In the genomic region with DNA sequence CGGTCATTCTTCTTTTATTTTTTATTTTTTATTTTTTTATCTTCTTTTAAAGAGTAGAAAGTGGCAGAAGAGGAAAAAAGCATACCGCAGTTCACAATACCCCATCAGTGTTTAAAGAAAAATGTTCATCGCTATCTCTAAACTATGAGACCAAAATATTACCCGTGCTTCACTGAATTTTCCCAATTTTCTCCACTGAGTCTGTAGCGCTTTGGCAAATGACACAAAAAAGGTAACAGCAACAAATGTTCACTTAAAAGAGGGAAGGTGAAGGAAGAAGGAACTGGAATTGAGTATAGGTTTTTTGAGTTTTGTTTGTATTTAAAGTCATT, we compare ENCODE assay signal across 8 cellular contexts. TPM values are rescaled to one million over a fixed set of nuclear protein-coding genes. Genes with fewer than 3 reads are reported as not detected.
DNase-seq lines count a peak whose midpoint lies in the region; ATAC-seq, FAIRE-seq and TF ChIP-seq lines count a peak whose summit lies in the region.

No MANE protein-coding gene starts in this region.

- H3K27me3 Mint-ChIP-seq in activated CD4-positive, alpha-beta T cell treated with anti-CD3 and anti-CD28 coated beads for 36 hours, result no peaks in the 10 kb centered on the region
- H3K27me3 Mint-ChIP-seq in activated T-helper 2 cell treated with anti-CD3 and anti-CD28 coated beads, Interferon-gamma antibody, Interleukin-2, Interleukin-4, amounts not matched to agents 10 μg/mL and 5 μg/mL and 100 μg/mL, durations not matched to agents 14 hours and 24 hours and 36 hours (ENCODE audit: low read depth), result peaks cover 3% of the 10 kb centered on the region

- H3K36me3 ChIP-seq in kidney (ENCODE audit: control insufficient read depth in 1 of 2, insufficient read depth in 2 of 2, low read length in 2 of 2) (no peaks in the 10 kb centered on the region), suprapubic skin (no peaks in the 10 kb centered on the region), H7 (replicated peaks; ENCODE audit: control insufficient read depth, insufficient read depth, low read length) (no peaks in the 10 kb centered on the region)

- no peak overlapping the region for H3K27ac ChIP-seq in kidney (ENCODE audit: low read depth in 2 of 2, low read length in 2 of 2)
- peak overlapping the region; percentile 53 for H3K27ac ChIP-seq in suprapubic skin

- 32% methylated on average over 5 of the region's 5 CpGs for WGBS in suprapubic skin

- no peak for DNase-seq in activated CD4-positive, alpha-beta T cell treated with anti-CD3 and anti-CD28 coated beads for 36 hours
- DNase-seq in activated CD4-positive, alpha-beta T cell treated with anti-CD3 and anti-CD28 coated beads, Interleukin-2, amount 50 U/mL, for 1 hour, result no peak
- no peak for DNase-seq in activated T-helper 2 cell treated with anti-CD3 and anti-CD28 coated beads, Interferon-gamma antibody, Interleukin-2, Interleukin-4, amounts not matched to agents 10 μg/mL and 5 μg/mL and 100 μg/mL, durations not matched to agents 14 hours and 24 hours and 36 hours (ENCODE audit: low spot score)
- DNase-seq in kidney (no peak), suprapubic skin (ENCODE audit: low spot score in 2 of 2) (no peak), H7 (no peak), GM19238 (ENCODE audit: insufficient read length, low spot score) (no peak)
- no peak for DNase-seq in stimulated activated CD4-positive, alpha-beta T cell treated with anti-CD3 and anti-CD28 coated beads, Interleukin-4, amount 100 ng/mL, for 1 hour

- H3K9me3 ChIP-seq in kidney (ENCODE audit: control insufficient read depth in 1 of 2, low read length in 2 of 2), result no peaks in the 10 kb centered on the region
- H3K9me3 ChIP-seq in suprapubic skin, result no peaks in the 10 kb centered on the region

- H3K27me3 ChIP-seq in suprapubic skin, result no peaks in the 10 kb centered on the region
- no peaks in the 10 kb centered on the region for H3K27me3 ChIP-seq in H7 (ENCODE audit: control insufficient read depth, insufficient read depth, low read length)

- H3K9me3 Mint-ChIP-seq in activated CD4-positive, alpha-beta T cell treated with anti-CD3 and anti-CD28 coated beads for 36 hours (ENCODE audit: low read depth), result no peaks in the 10 kb centered on the region
- H3K9me3 Mint-ChIP-seq in activated T-helper 2 cell treated with anti-CD3 and anti-CD28 coated beads, Interferon-gamma antibody, Interleukin-2, Interleukin-4, amounts not matched to agents 10 μg/mL and 5 μg/mL and 100 μg/mL, durations not matched to agents 14 hours and 24 hours and 36 hours, result no peaks in the 10 kb centered on the region

- intact Hi-C loops in activated CD4-positive, alpha-beta T cell treated with anti-CD3 and anti-CD28 coated beads for 36 hours (cut with DNase I, micrococcal nuclease), result loop anchor here (2.0 to 5.0 kb wide), 2 partner anchors 15 to 206 kb away; a partner anchor contains a TSS
- intact Hi-C loops in activated T-helper 2 cell treated with anti-CD3 and anti-CD28 coated beads, Interferon-gamma antibody, Interleukin-2, Interleukin-4, amounts not matched to agents 10 μg/mL and 5 μg/mL and 100 μg/mL, durations not matched to agents 14 hours and 24 hours and 36 hours (cut with micrococcal nuclease), result loop anchor here (1.0 kb wide), 1 partner anchor 15 kb away; a partner anchor contains a TSS
- intact Hi-C loops in kidney (cut with DNase I), result no loop called here

- H3K36me3 Mint-ChIP-seq in activated CD4-positive, alpha-beta T cell treated with anti-CD3 and anti-CD28 coated beads for 36 hours (ENCODE audit: low read depth), result no peaks in the 10 kb centered on the region
- no peaks in the 10 kb centered on the region for H3K36me3 Mint-ChIP-seq in activated T-helper 2 cell treated with anti-CD3 and anti-CD28 coated beads, Interferon-gamma antibody, Interleukin-2, Interleukin-4, amounts not matched to agents 10 μg/mL and 5 μg/mL and 100 μg/mL, durations not matched to agents 14 hours and 24 hours and 36 hours (ENCODE audit: low read depth)

- CTCF ChIA-PET in activated CD4-positive, alpha-beta T cell treated with anti-CD3 and anti-CD28 coated beads for 36 hours (lab: Charles Lee), result interaction anchor here (0.7 to 1.0 kb wide), 2 partner anchors 9 to 311 kb away, joined by 3 read pairs; no protein-coding TSS in a partner anchor

- FAIRE-seq in kidney (lab: Jason Lieb, UNC), result no peak

- H3K9ac ChIP-seq in kidney (ENCODE audit: low read length in 2 of 2), result no peak overlapping the region

- peaks cover 17% of the 10 kb centered on the region for H3K4me1 Mint-ChIP-seq in activated CD4-positive, alpha-beta T cell treated with anti-CD3 and anti-CD28 coated beads for 36 hours
- H3K4me1 Mint-ChIP-seq in activated T-helper 2 cell treated with anti-CD3 and anti-CD28 coated beads, Interferon-gamma antibody, Interleukin-2, Interleukin-4, amounts not matched to agents 10 μg/mL and 5 μg/mL and 100 μg/mL, durations not matched to agents 14 hours and 24 hours and 36 hours (ENCODE audit: low read depth), result peaks cover 11% of the 10 kb centered on the region

- POLR2A ChIA-PET in activated CD4-positive, alpha-beta T cell treated with anti-CD3 and anti-CD28 coated beads for 36 hours (lab: Charles Lee), result no interaction called here

- peak overlapping the region; percentile 70 to 72 for H3K4me3 ChIP-seq in kidney (ENCODE audit: low read length in 2 of 2)
- H3K4me3 ChIP-seq in suprapubic skin, result peak overlapping the region; percentile 74
- no peak overlapping the region; the same call in 1 of the 2 replicates for H3K4me3 ChIP-seq in H7 (ENCODE audit: insufficient read depth, low read depth, low read length)

- H3K4me1 ChIP-seq in kidney (ENCODE audit: control insufficient read depth in 1 of 2, insufficient read depth in 1 of 2, low read depth in 1 of 2, low read length in 2 of 2) (peaks cover 0 to 3% of the 10 kb centered on the region in 2 donors), suprapubic skin (peaks cover 15% of the 10 kb centered on the region)

- H3K4me3 Mint-ChIP-seq in activated CD4-positive, alpha-beta T cell treated with anti-CD3 and anti-CD28 coated beads for 36 hours, result peak overlapping the region; percentile 93
- peak overlapping the region; percentile 85 for H3K4me3 Mint-ChIP-seq in activated T-helper 2 cell treated with anti-CD3 and anti-CD28 coated beads, Interferon-gamma antibody, Interleukin-2, Interleukin-4, amounts not matched to agents 10 μg/mL and 5 μg/mL and 100 μg/mL, durations not matched to agents 14 hours and 24 hours and 36 hours (ENCODE audit: low read depth)

- no peak for TF ChIP-seq EP300 in suprapubic skin (IDR thresholded peaks at IDR 0.05)

- peak overlapping the region; percentile 61 for H3K27ac Mint-ChIP-seq in activated CD4-positive, alpha-beta T cell treated with anti-CD3 and anti-CD28 coated beads for 36 hours
- H3K27ac Mint-ChIP-seq in activated T-helper 2 cell treated with anti-CD3 and anti-CD28 coated beads, Interferon-gamma antibody, Interleukin-2, Interleukin-4, amounts not matched to agents 10 μg/mL and 5 μg/mL and 100 μg/mL, durations not matched to agents 14 hours and 24 hours and 36 hours, result no peak overlapping the region

- TF ChIP-seq CTCF in kidney (IDR thresholded peaks at IDR 0.05; ENCODE audit: borderline replicate concordance, extremely low read depth, insufficient read depth) (no peak), suprapubic skin (IDR thresholded peaks at IDR 0.05) (no peak)

- no peak for TF ChIP-seq POLR2A in suprapubic skin (IDR thresholded peaks at IDR 0.05)

- no peak for ATAC-seq in activated CD4-positive, alpha-beta T cell treated with anti-CD3 and anti-CD28 coated beads for 36 hours

RNA-seq across cellular contexts. Expression of a gene that starts 15.1 kb away (rescaled TPM):
- total RNA-seq in activated CD4-positive, alpha-beta T cell treated with anti-CD3 and anti-CD28 coated beads for 36 hours, result 10 to 100 TPM; 71.1 to 71.2 TPM
- 53.4 and 55.4 TPM in 2 replicates for total RNA-seq in activated T-helper 2 cell treated with anti-CD3 and anti-CD28 coated beads, Interferon-gamma antibody, Interleukin-2, Interleukin-4, amounts not matched to agents 10 μg/mL and 5 μg/mL and 100 μg/mL, durations not matched to agents 14 hours and 24 hours and 36 hours
- total RNA-seq in kidney, result 64.9 TPM
- polyA plus RNA-seq in kidney (ENCODE audit: insufficient read depth, low read depth, low replicate concordance), result 30.1 TPM
- total RNA-seq in suprapubic skin, result 100 to 1,000 TPM in 2 of 4 donors, 10 to 100 TPM in 2; 85.4 to 219 (median 97.0) TPM
- total RNA-seq in H7 (2014; rRNA removed; shearing (Covaris generic)), result 23.1 and 44.6 TPM in 2 replicates
